10 cellular contexts compared by ENCODE assay signal in genomic region chr2:232926448-232927040, GRCh38. TPM values are rescaled to one million over a fixed set of nuclear protein-coding genes. Genes with fewer than 3 reads are reported as not detected.
DNase-seq lines count a peak whose midpoint lies in the region; ATAC-seq and TF ChIP-seq lines count a peak whose summit lies in the region.
"Had no signal": no experiment of that assay in that cellular context is flagged by ENCODE, and none has a peak within 500 bp of the region (broad histone marks: within the 10 kb centered on the region; RNA-seq: fewer than 3 reads in every experiment).

No MANE protein-coding gene starts in this region.

- H3K4me3 ChIP-seq in GM23338 (peak overlapping the region; percentile 55), RWPE2 (ENCODE audit: severe bottlenecking) (peak overlapping the region; percentile 34), endodermal cell (ENCODE audit: low read length) (no peak overlapping the region), ovary (peak overlapping the region; percentile 42)

- ATAC-seq in GM23338, result peak; percentile 10
- ATAC-seq in RWPE2 (ENCODE audit: low read depth), result no peak
- ATAC-seq in HG03457 (IDR thresholded peaks at IDR 0.05; ENCODE audit: unreplicated experiment), result no peak
- ATAC-seq: gastrocnemius medialis had no signal

- H3K36me3 ChIP-seq in GM23338 (ENCODE audit: insufficient read depth) (no peaks in the 10 kb centered on the region), RWPE2 (ENCODE audit: low read depth) (no peaks in the 10 kb centered on the region), endodermal cell (ENCODE audit: control insufficient read depth, insufficient read depth, low read length) (no peaks in the 10 kb centered on the region), ovary (no peaks in the 10 kb centered on the region)
- H3K36me3 ChIP-seq: gastrocnemius medialis had no signal

- no peaks in the 10 kb centered on the region for H3K79me2 ChIP-seq in GM23338 (replicated peaks; ENCODE audit: insufficient read depth)

- WGBS in endodermal cell (ENCODE audit: insufficient coverage in 1 of 2, insufficient read length in 1 of 2), 2 experiments, result 11 to 15% methylated on average over 15 to 19 of the region's 19 CpGs
- WGBS in ovary, 3 donors, result 6 to 15% (median 12%) methylated on average over 19 of the region's 19 CpGs

- H3K9me2 ChIP-seq in GM23338 (ENCODE audit: insufficient read depth), result 0 out of 2 replicates have a peak, but pooled peaks cover 4% of the 10 kb centered on the region

- peak overlapping the region; percentile 81 for H3K4me2 ChIP-seq in GM23338

- H3K4me1 ChIP-seq in GM23338 (ENCODE audit: insufficient read depth) (peaks cover 27% of the 10 kb centered on the region), RWPE2 (ENCODE audit: insufficient read depth, poor library complexity, severe bottlenecking) (no peaks in the 10 kb centered on the region), endodermal cell (ENCODE audit: control insufficient read depth, insufficient read depth, low read length) (no peaks in the 10 kb centered on the region), ovary (ENCODE audit: insufficient read depth) (peaks cover 3% of the 10 kb centered on the region)

- H2AFZ ChIP-seq in GM23338, result peak overlapping the region; percentile 93

- no peaks in the 10 kb centered on the region; the same call in none of the 2 replicates for H4K20me1 ChIP-seq in GM23338 (replicated peaks; ENCODE audit: insufficient read depth)

- H3K36me3 Mint-ChIP-seq in GM23338 (ENCODE audit: low read depth) (no peaks in the 10 kb centered on the region), endodermal cell (ENCODE audit: low read depth) (no peaks in the 10 kb centered on the region)

- peaks cover 27% of the 10 kb centered on the region for H3K4me1 Mint-ChIP-seq in GM23338
- peaks cover 11% of the 10 kb centered on the region for H3K4me1 Mint-ChIP-seq in endodermal cell

- H3K9me3 ChIP-seq in RWPE2 (ENCODE audit: severe bottlenecking) (no peaks in the 10 kb centered on the region), endodermal cell (ENCODE audit: control insufficient read depth, low read length) (no peaks in the 10 kb centered on the region), ovary (peaks cover 0 to 9% of the 10 kb centered on the region in 2 donors)
- H3K9me3 ChIP-seq: gastrocnemius medialis had no signal

- H3K27me3 ChIP-seq in GM23338 (ENCODE audit: insufficient read depth) (peaks cover 68% of the 10 kb centered on the region), RWPE2 (ENCODE audit: insufficient read depth, poor library complexity, severe bottlenecking) (peaks cover 18% of the 10 kb centered on the region), endodermal cell (ENCODE audit: control insufficient read depth, insufficient read depth, low read length, poor library complexity, severe bottlenecking) (peaks cover 71% of the 10 kb centered on the region), ovary (no peaks in the 10 kb centered on the region)

- intact Hi-C loops in ovary (cut with DNase I), result no loop called here

- TF ChIP-seq EP300 in ovary (IDR thresholded peaks at IDR 0.05), result no peak

- no peak overlapping the region for H3K27ac ChIP-seq in GM23338 (ENCODE audit: low read depth)
- H3K27ac ChIP-seq in RWPE2 (ENCODE audit: poor library complexity, severe bottlenecking), result no peak overlapping the region
- no peak overlapping the region for H3K27ac ChIP-seq in endodermal cell (ENCODE audit: low read depth, low read length)
- H3K27ac ChIP-seq in ovary, result no peak overlapping the region
- H3K27ac ChIP-seq: gastrocnemius medialis had no signal

- DNase-seq in GM23338 (ENCODE audit: low spot score) (peak; percentile 31), RWPE2 (ENCODE audit: low spot score) (no peak), endodermal cell (peak; percentile 62), ovary (no peak), AML-193 (lab: John Stamatoyannopoulos, UW) (no peak), DMS 273 treated with DMSO at 0.1 percent for 48 hours (lab: John Stamatoyannopoulos, UW) (no peak), kidney glomerular epithelial cell (lab: John Stamatoyannopoulos, UW) (no peak)
- DNase-seq: gastrocnemius medialis; NK-92 treated with Interleukin-12 subunit alpha and Interleukin-12 subunit beta, amount 100 ng/mL, for 24 hours had no signal

- H3K9me3 Mint-ChIP-seq in GM23338 (peaks cover 3% of the 10 kb centered on the region; the same call in 1 of the 3 replicates), endodermal cell (no peaks in the 10 kb centered on the region)

- no peaks in the 10 kb centered on the region for H3F3A ChIP-seq in GM23338 (replicated peaks; ENCODE audit: low read depth)

- TF ChIP-seq CTCF in GM23338 (conservative IDR thresholded peaks at IDR 0.05; ENCODE audit: low read depth in 2 of 2), result no peak
- TF ChIP-seq CTCF in RWPE2 (IDR thresholded peaks at IDR 0.05; ENCODE audit: poor library complexity, severe bottlenecking), result no peak
- no peak for TF ChIP-seq CTCF in endodermal cell (conservative IDR thresholded peaks at IDR 0.05)
- TF ChIP-seq CTCF in ovary (IDR thresholded peaks at IDR 0.05), result no peak

- no peak for TF ChIP-seq POLR2A in ovary (IDR thresholded peaks at IDR 0.05)

- H3K4me3 Mint-ChIP-seq in GM23338, result peak overlapping the region; percentile 71
- H3K4me3 Mint-ChIP-seq in endodermal cell, result peak overlapping the region; percentile 49

- no peak overlapping the region for H3K27ac Mint-ChIP-seq in GM23338
- H3K27ac Mint-ChIP-seq in endodermal cell, result no peak overlapping the region

- no peak overlapping the region for H3K9ac ChIP-seq in endodermal cell (ENCODE audit: extremely low read depth, low read length, poor library complexity, severe bottlenecking)

- H3K27me3 Mint-ChIP-seq in GM23338 (ENCODE audit: insufficient read depth, low read depth, poor library complexity) (peaks cover 43% of the 10 kb centered on the region), endodermal cell (ENCODE audit: insufficient read depth) (peaks cover 76% of the 10 kb centered on the region)

TF ChIP-seq in GM23338, 12 proteins besides CTCF, POLR2A, EP300 and RAD21:
- TF ChIP-seq ZNF114 (CRISPR knock-in tag; IDR thresholded peaks at IDR 0.05) (no peak), ETS1 (IDR thresholded peaks at IDR 0.05) (no peak), EZH2phosphoT487 (IDR thresholded peaks at IDR 0.05; ENCODE audit: unreplicated experiment) (no peak), EZH2 (IDR thresholded peaks at IDR 0.05; ENCODE audit: low read depth, unreplicated experiment) (peak; percentile 77)
TF ChIP-seq in GM23338: peak in this region for 1.

RNA-seq across cellular contexts. Expression of gene SNORC, which starts 56.5 kb away (rescaled TPM):
- total RNA-seq in GM23338 (2014; rRNA removed; shearing (Covaris generic)), result 0.62 and 0.80 TPM in 2 replicates
- polyA plus RNA-seq in GM23338 (2016; fragmentation: Nextera tagmentation; extraction: Ambion mirVana), result 1.6 and 1.9 TPM in 2 replicates
- 1 to 10 TPM; 3.6 to 5.0 TPM for total RNA-seq in endodermal cell
- 1.00 TPM for polyA plus RNA-seq in endodermal cell (2013, experiment 1 of 2)
- polyA plus RNA-seq in endodermal cell (2013, experiment 2 of 2), result 0.66 TPM
- 1 to 10 TPM in 5 of 7 donors, under 1 TPM in 2; 0.76 to 2.9 (median 1.1) TPM for total RNA-seq in ovary
- under 1 TPM; 0.10 to 0.93 TPM for polyA plus RNA-seq in ovary

Comparison
In these comparisons a context has a peak if more than half of its experiments do, and no peak if none do; other contexts are left out.
1. DNase-seq: peak in GM23338 (single experiment) and endodermal cell (single experiment); none in RWPE2 (single experiment), ovary (0 of 5), AML-193 (0 of 2), DMS 273 treated with DMSO at 0.1 percent for 48 hours (single experiment) and kidney glomerular epithelial cell (single experiment).